Comparison of ENCODE assay signal across 9 cellular contexts in the genomic region with DNA sequence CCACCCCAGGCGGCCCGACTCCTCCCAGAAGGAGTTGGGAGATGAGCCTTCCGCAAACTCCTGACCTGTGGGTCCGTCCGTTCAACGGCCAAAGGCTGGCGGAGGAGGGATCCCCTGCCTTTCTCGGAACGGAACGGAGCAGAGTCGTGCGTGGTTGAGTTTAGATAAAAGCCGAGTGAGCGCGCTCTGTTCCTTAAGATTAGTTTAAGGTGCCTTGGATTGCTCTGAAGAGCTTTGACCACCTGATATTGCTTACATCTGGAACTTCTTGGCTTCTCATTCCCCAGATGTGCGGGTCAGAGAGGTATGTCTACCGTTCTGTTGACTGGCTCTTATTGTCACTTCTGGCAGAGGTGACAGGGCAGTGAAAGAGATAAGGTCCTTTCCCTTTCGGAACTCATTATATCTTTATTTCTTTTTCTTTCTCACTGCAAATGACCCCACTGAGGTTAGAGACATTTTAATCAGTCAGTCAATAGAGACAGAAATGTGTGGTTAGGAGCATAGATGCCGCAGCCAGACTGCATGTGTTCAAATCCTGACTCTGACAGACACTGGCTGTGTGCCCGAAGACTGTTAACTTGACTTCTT. TPM values are rescaled to one million over a fixed set of nuclear protein-coding genes. Genes with fewer than 3 reads are reported as not detected.
A peak's percentile ranks its signal among the peaks of the same experiment; 100 is the strongest.
DNase-seq lines count a peak whose midpoint lies in the region; ATAC-seq and TF ChIP-seq lines count a peak whose summit lies in the region.
"Had no signal": no experiment of that assay in that cellular context is flagged by ENCODE, and none has a peak within 500 bp of the region (broad histone marks: within the 10 kb centered on the region; RNA-seq: fewer than 3 reads in every experiment).

A gene with protein sequence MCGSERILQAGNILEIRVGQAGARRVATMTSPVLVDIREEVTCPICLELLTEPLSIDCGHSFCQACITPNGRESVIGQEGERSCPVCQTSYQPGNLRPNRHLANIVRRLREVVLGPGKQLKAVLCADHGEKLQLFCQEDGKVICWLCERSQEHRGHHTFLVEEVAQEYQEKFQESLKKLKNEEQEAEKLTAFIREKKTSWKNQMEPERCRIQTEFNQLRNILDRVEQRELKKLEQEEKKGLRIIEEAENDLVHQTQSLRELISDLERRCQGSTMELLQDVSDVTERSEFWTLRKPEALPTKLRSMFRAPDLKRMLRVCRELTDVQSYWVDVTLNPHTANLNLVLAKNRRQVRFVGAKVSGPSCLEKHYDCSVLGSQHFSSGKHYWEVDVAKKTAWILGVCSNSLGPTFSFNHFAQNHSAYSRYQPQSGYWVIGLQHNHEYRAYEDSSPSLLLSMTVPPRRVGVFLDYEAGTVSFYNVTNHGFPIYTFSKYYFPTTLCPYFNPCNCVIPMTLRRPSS (plus strand): TSS at position 27 of the 591 bp plus-strand sequence. CDS start 261 bp downstream, at position 288.

- 3 to 7% methylated on average over 8 to 19 of the region's 20 CpGs for WGBS in endodermal cell (ENCODE audit: insufficient coverage in 1 of 2, insufficient read length in 1 of 2), 2 experiments
- WGBS in mesenchymal stem cell, result 1% methylated on average over 18 of the region's 20 CpGs

- H3K27me3 ChIP-seq in DND-41 (ENCODE audit: insufficient read depth, low read length, poor library complexity), result no peaks in the 10 kb centered on the region
- no peaks in the 10 kb centered on the region for H3K27me3 ChIP-seq in GM23338 (ENCODE audit: insufficient read depth)
- H3K27me3 ChIP-seq in endodermal cell (ENCODE audit: control insufficient read depth, insufficient read depth, low read length, poor library complexity, severe bottlenecking), result no peaks in the 10 kb centered on the region
- no peaks in the 10 kb centered on the region for H3K27me3 ChIP-seq in mesenchymal stem cell (ENCODE audit: control insufficient read depth in 1 of 2, insufficient read depth in 1 of 2, low read length in 2 of 2)

- H3K9me2 ChIP-seq in GM23338 (ENCODE audit: insufficient read depth), result peaks cover 3% of the 10 kb centered on the region; the same call in 1 of the 2 replicates

- peak within 1 kb of the TSS; percentile 67 for H2AFZ ChIP-seq in DND-41 (ENCODE audit: low read depth, low read length)
- H2AFZ ChIP-seq in GM23338, result peak within 1 kb of the TSS; percentile 90
- peak within 1 kb of the TSS; percentile 49 for H2AFZ ChIP-seq in mesenchymal stem cell (ENCODE audit: low read depth, low read length)

- H3K4me1 ChIP-seq in DND-41 (ENCODE audit: insufficient read depth, low read length) (peaks cover 20% of the 10 kb centered on the region; the same call in 1 of the 2 replicates), GM23338 (ENCODE audit: insufficient read depth) (peaks cover 33% of the 10 kb centered on the region), endodermal cell (ENCODE audit: control insufficient read depth, insufficient read depth, low read length) (peaks cover 4% of the 10 kb centered on the region), mesenchymal stem cell (ENCODE audit: control insufficient read depth, insufficient read depth, low read depth, low read length) (peaks cover 9% of the 10 kb centered on the region)

- H3K9me3 ChIP-seq in DND-41 (ENCODE audit: insufficient read depth, low read length, severe bottlenecking) (no peaks in the 10 kb centered on the region), endodermal cell (ENCODE audit: control insufficient read depth, low read length) (no peaks in the 10 kb centered on the region), mesenchymal stem cell (ENCODE audit: control insufficient read depth, low read length) (no peaks in the 10 kb centered on the region)

- peaks cover 8% of the 10 kb centered on the region for H3K79me1 ChIP-seq in mesenchymal stem cell (replicated peaks; ENCODE audit: low read length, poor library complexity, severe bottlenecking)

- POLR2A ChIA-PET in GM10248 (lab: Yijun Ruan, JAX), result no interaction called here

- H4K8ac ChIP-seq in mesenchymal stem cell (ENCODE audit: low read length), result peak within 1 kb of the TSS; percentile 82

- ATAC-seq in DND-41 (ENCODE audit: insufficient read depth, low read depth) (peak; percentile 60), GM23338 (peak; percentile 75)

- CTCF ChIA-PET in GM10248 (lab: Yijun Ruan, JAX), result interaction anchor here (0.9 to 2.2 kb wide), 2 partner anchors 88 to 211 kb away, joined by 3 to 6 read pairs; a partner anchor contains a TSS

- H2AK5ac ChIP-seq in mesenchymal stem cell (ENCODE audit: low read length, severe bottlenecking), result peak within 1 kb of the TSS; percentile 69

- no peaks in the 10 kb centered on the region for H3K79me2 ChIP-seq in DND-41 (ENCODE audit: insufficient read depth, low read length)
- peaks cover 47% of the 10 kb centered on the region for H3K79me2 ChIP-seq in GM23338 (replicated peaks; ENCODE audit: insufficient read depth)

- peak within 1 kb of the TSS; percentile 66 for H3K27ac ChIP-seq in DND-41 (ENCODE audit: low read length)
- H3K27ac ChIP-seq in GM23338 (ENCODE audit: low read depth), result peak within 1 kb of the TSS; percentile 86
- no peak within 1 kb of the TSS for H3K27ac ChIP-seq in endodermal cell (ENCODE audit: low read depth, low read length)
- H3K27ac ChIP-seq in mesenchymal stem cell (ENCODE audit: low read length, poor library complexity, severe bottlenecking), result peak within 1 kb of the TSS; percentile 87
- H3K27ac ChIP-seq: VCaP had no signal

- H3K4me3 ChIP-seq in DND-41 (ENCODE audit: low read depth in 1 of 2, low read length in 2 of 2) (peak within 1 kb of the TSS; percentile 16 to 59; a peak in 3 of 4 replicates), GM23338 (peak within 1 kb of the TSS; percentile 88), endodermal cell (ENCODE audit: low read length) (peak within 1 kb of the TSS; percentile 88), mesenchymal stem cell (ENCODE audit: insufficient read depth in 1 of 2, low read depth in 1 of 2, low read length in 2 of 2) (peak within 1 kb of the TSS; percentile 57 to 92)

- H3K27ac Mint-ChIP-seq in GM23338 (peak within 1 kb of the TSS; percentile 90), endodermal cell (peak within 1 kb of the TSS; percentile 93), type B pancreatic cell (peak within 1 kb of the TSS; percentile 71)

- H4K20me1 ChIP-seq in DND-41 (ENCODE audit: insufficient read depth, low read length), result no peaks in the 10 kb centered on the region
- peaks cover 3% of the 10 kb centered on the region; the same call in 1 of the 2 replicates for H4K20me1 ChIP-seq in GM23338 (replicated peaks; ENCODE audit: insufficient read depth)

- H3K4me1 Mint-ChIP-seq in GM23338 (peaks cover 43% of the 10 kb centered on the region), endodermal cell (peaks cover 29% of the 10 kb centered on the region), type B pancreatic cell (ENCODE audit: unreplicated experiment) (peaks cover 33% of the 10 kb centered on the region)

- H3K4me2 ChIP-seq in DND-41 (ENCODE audit: insufficient read depth, low read length) (peak within 1 kb of the TSS; percentile 66), GM23338 (peak within 1 kb of the TSS; percentile 86), mesenchymal stem cell (ENCODE audit: low read length, poor library complexity, severe bottlenecking) (peak within 1 kb of the TSS; percentile 68)

- peak within 1 kb of the TSS; percentile 68 to 70 for H3K18ac ChIP-seq in mesenchymal stem cell (ENCODE audit: low read depth in 1 of 2, low read length in 2 of 2)

- H3K4me3 Mint-ChIP-seq in GM23338 (peak within 1 kb of the TSS; percentile 94), endodermal cell (peak within 1 kb of the TSS; percentile 84), type B pancreatic cell (peak within 1 kb of the TSS; percentile 91)

- H3K9me3 Mint-ChIP-seq in GM23338 (no peaks in the 10 kb centered on the region), endodermal cell (peaks cover 1% of the 10 kb centered on the region), type B pancreatic cell (no peaks in the 10 kb centered on the region)

- H3K9ac ChIP-seq in DND-41 (ENCODE audit: low read depth, low read length), result peak within 1 kb of the TSS; percentile 56
- H3K9ac ChIP-seq in endodermal cell (ENCODE audit: extremely low read depth, low read length, poor library complexity, severe bottlenecking), result peak within 1 kb of the TSS; percentile 18
- H3K9ac ChIP-seq in mesenchymal stem cell (ENCODE audit: low read length), result peak within 1 kb of the TSS; percentile 89

- H2BK120ac ChIP-seq in mesenchymal stem cell (ENCODE audit: low read depth, low read length), result peak within 1 kb of the TSS; percentile 73

- H2BK5ac ChIP-seq in mesenchymal stem cell (ENCODE audit: low read depth, low read length, poor library complexity, severe bottlenecking), result peak within 1 kb of the TSS; percentile 73

- peaks cover 8% of the 10 kb centered on the region for H3K27me3 Mint-ChIP-seq in GM23338 (ENCODE audit: insufficient read depth, low read depth, poor library complexity)
- peaks cover 1% of the 10 kb centered on the region for H3K27me3 Mint-ChIP-seq in endodermal cell (ENCODE audit: insufficient read depth)
- H3K27me3 Mint-ChIP-seq in type B pancreatic cell, result no peaks in the 10 kb centered on the region

- H3K36me3 ChIP-seq in DND-41 (ENCODE audit: insufficient read depth, low read length) (no peaks in the 10 kb centered on the region), GM23338 (ENCODE audit: insufficient read depth) (no peaks in the 10 kb centered on the region), endodermal cell (ENCODE audit: control insufficient read depth, insufficient read depth, low read length) (no peaks in the 10 kb centered on the region), mesenchymal stem cell (ENCODE audit: control insufficient read depth in 1 of 2, insufficient read depth in 2 of 2, low read depth in 1 of 2, low read length in 2 of 2) (no peaks in the 10 kb centered on the region)

- TF ChIP-seq CTCF in DND-41 (IDR thresholded peaks at IDR 0.05; ENCODE audit: borderline replicate concordance, extremely low read depth, low read length, poor library complexity, severe bottlenecking), result no peak
- TF ChIP-seq CTCF in GM23338 (conservative IDR thresholded peaks at IDR 0.05; ENCODE audit: low read depth in 2 of 2), result no peak
- no peak for TF ChIP-seq CTCF in endodermal cell (conservative IDR thresholded peaks at IDR 0.05)
- no peak for TF ChIP-seq CTCF in type B pancreatic cell (conservative IDR thresholded peaks at IDR 0.05)
- TF ChIP-seq CTCF in GM10248 (IDR thresholded peaks at IDR 0.05; ENCODE audit: control extremely low read depth, extremely low read depth, low read depth, missing control alignments), result no peak

- H2BK15ac ChIP-seq in mesenchymal stem cell (ENCODE audit: low read depth, poor library complexity, severe bottlenecking), result no peak within 1 kb of the TSS

- peak within 1 kb of the TSS; percentile 38 to 87 for H2BK12ac ChIP-seq in mesenchymal stem cell (ENCODE audit: low read length in 2 of 2)

- no peak within 1 kb of the TSS for H3K14ac ChIP-seq in mesenchymal stem cell (ENCODE audit: low read length in 2 of 2)

- H4K91ac ChIP-seq in mesenchymal stem cell (ENCODE audit: low read length), result peak within 1 kb of the TSS; percentile 65

- H3F3A ChIP-seq in GM23338 (replicated peaks; ENCODE audit: low read depth), result 0 out of 2 replicates have a peak, but pooled peaks cover 3% of the 10 kb centered on the region

- H3K23ac ChIP-seq in mesenchymal stem cell (ENCODE audit: low read length in 2 of 2), result no peak within 1 kb of the TSS

- peak within 1 kb of the TSS in 1 of 2 experiments; percentile 46 for H3K4ac ChIP-seq in mesenchymal stem cell (ENCODE audit: low read depth in 1 of 2, low read length in 2 of 2)

- H3K36me3 Mint-ChIP-seq in GM23338 (ENCODE audit: low read depth) (no peaks in the 10 kb centered on the region), endodermal cell (ENCODE audit: low read depth) (no peaks in the 10 kb centered on the region), type B pancreatic cell (no peaks in the 10 kb centered on the region)

- peak; percentile 51 for DNase-seq in DND-41
- peak; percentile 86 for DNase-seq in GM23338 (ENCODE audit: low spot score)
- DNase-seq in OCI-M2 (lab: John Stamatoyannopoulos, UW; ENCODE audit: unreplicated experiment), result peak; percentile 38
- peak; percentile 87 for DNase-seq in endodermal cell
- peak; percentile 59 for DNase-seq in mesenchymal stem cell
- no peak for DNase-seq in type B pancreatic cell (ENCODE audit: extremely low spot score, unreplicated experiment)
- DNase-seq in GM10248 (ENCODE audit: extremely low spot score), result no peak
- DNase-seq in NCI-H1694 (lab: John Stamatoyannopoulos, UW), result no peak

RNA-seq across cellular contexts. Expression of the gene that starts here (rescaled TPM):
- 49.0 and 50.8 TPM in 2 replicates for total RNA-seq in GM23338 (2014; rRNA removed; shearing (Covaris generic))
- polyA plus RNA-seq in GM23338 (2016; fragmentation: Nextera tagmentation; extraction: Ambion mirVana), result 24.3 and 26.4 TPM in 2 replicates
- 10 to 100 TPM; 17.4 to 26.1 TPM for total RNA-seq in endodermal cell
- polyA plus RNA-seq in endodermal cell (2013, experiment 1 of 2), result 5.4 TPM
- 5.6 TPM for polyA plus RNA-seq in endodermal cell (2013, experiment 2 of 2)
- polyA plus RNA-seq in mesenchymal stem cell (2013, experiment 1 of 2), result 8.5 TPM
- 8.8 TPM for polyA plus RNA-seq in mesenchymal stem cell (2013, experiment 2 of 2)
- total RNA-seq in type B pancreatic cell (ENCODE audit: low replicate concordance), result 7.5 and 8.7 TPM in 2 replicates

Comparison
In these comparisons a context has a peak if more than half of its experiments do, and no peak if none do; other contexts are left out.
1. DNase-seq: peak in DND-41 (single experiment), GM23338 (single experiment), OCI-M2 (single experiment), endodermal cell (single experiment) and mesenchymal stem cell (single experiment); none in type B pancreatic cell (single experiment), GM10248 (single experiment) and NCI-H1694 (single experiment).
2. H3K4me3 ChIP-seq: peak in every context shown above with its lines; median percentile 88 in GM23338; 88 in endodermal cell; 74 in mesenchymal stem cell; 38 in DND-41.
3. H3K9ac ChIP-seq: peak in every context shown above with its lines; median percentile 89 in mesenchymal stem cell; 56 in DND-41; 18 in endodermal cell.
4. Peak in every context shown above with its lines, with median percentiles within 50 percentile points of each other: H2AFZ ChIP-seq, H3K4me2 ChIP-seq, H3K27ac Mint-ChIP-seq and H3K4me3 Mint-ChIP-seq.